ENCODE assay signal across 1 cellular context in genomic region chr5:72688926-72689325, GRCh38.
TF ChIP-seq lines count a peak whose summit lies in the region.

No MANE protein-coding gene starts in this region.

TF ChIP-seq in SK-N-SH, 30 proteins besides CTCF, POLR2A, EP300 and RAD21 (continued from another document):
- no peak for TF ChIP-seq USF1 (IDR thresholded peaks at IDR 0.05; ENCODE audit: borderline replicate concordance, low read depth)
- no peak for TF ChIP-seq RFX5 (IDR thresholded peaks at IDR 0.05; ENCODE audit: low read length)
- no peak for TF ChIP-seq MEF2A (IDR thresholded peaks at IDR 0.05; ENCODE audit: borderline replicate concordance, low read depth)
- no peak for TF ChIP-seq TEAD4 (IDR thresholded peaks at IDR 0.05; ENCODE audit: borderline replicate concordance, insufficient read depth)
- TF ChIP-seq GATA2 (CRISPR knock-in tag; IDR thresholded peaks at IDR 0.05): peak; percentile 88
- TF ChIP-seq POLR2AphosphoS5 (IDR thresholded peaks at IDR 0.05; ENCODE audit: low read depth, low read length): no peak
- TF ChIP-seq SIN3A (IDR thresholded peaks at IDR 0.05; ENCODE audit: borderline replicate concordance, low read depth, low read length): no peak
- TF ChIP-seq FOXJ3 (CRISPR knock-in tag; IDR thresholded peaks at IDR 0.05): peak; percentile 53; the same call in 1 of the 2 replicates
- no peak for TF ChIP-seq IRF3 (IDR thresholded peaks at IDR 0.05; ENCODE audit: low read depth, low read length)
- TF ChIP-seq TCF12 (IDR thresholded peaks at IDR 0.05): peak; percentile 38; the same call in 1 of the 2 replicates
- no peak for TF ChIP-seq EZH2phosphoT487 (IDR thresholded peaks at IDR 0.05; ENCODE audit: borderline replicate concordance, low read depth)
- no peak for TF ChIP-seq GABPA (IDR thresholded peaks at IDR 0.05; ENCODE audit: low read depth)
- TF ChIP-seq ZBTB33 (IDR thresholded peaks at IDR 0.05; ENCODE audit: borderline replicate concordance, low read depth): no peak
- TF ChIP-seq REST (IDR thresholded peaks at IDR 0.05; ENCODE audit: low read depth, low read length): no peak
- TF ChIP-seq NRF1 (IDR thresholded peaks at IDR 0.05; ENCODE audit: low read depth, low read length): no peak
- no peak for TF ChIP-seq RXRA (IDR thresholded peaks at IDR 0.05; ENCODE audit: borderline replicate concordance, low read depth)
- no peak for TF ChIP-seq MXI1 (IDR thresholded peaks at IDR 0.05; ENCODE audit: low read depth, low read length)
